In genomic region chr10:44968887-44969400, GRCh38 we compare ENCODE assay signal across 1 cellular context.
A peak's percentile ranks its signal among the peaks of the same experiment; 100 is the strongest.
TF ChIP-seq lines count a peak whose summit lies in the region.

No MANE protein-coding gene starts in this region.

TF ChIP-seq in HEK293, 187 proteins besides CTCF, POLR2A, EP300 and RAD21 (continued from another document):
- TF ChIP-seq GLIS2 (tag by site-specific recombination; IDR thresholded peaks at IDR 0.05) (no peak), PRDM4 (tag by site-specific recombination; IDR thresholded peaks at IDR 0.05) (no peak), ZNF211 (tag by site-specific recombination; IDR thresholded peaks at IDR 0.05; ENCODE audit: low read depth) (no peak), ZNF48 (tag by site-specific recombination; IDR thresholded peaks at IDR 0.05) (0 out of 2 replicates have a peak, but pooled peaks have one; percentile 67), INSM2 (tag by site-specific recombination; IDR thresholded peaks at IDR 0.05) (no peak), ZNF529 (tag by site-specific recombination; IDR thresholded peaks at IDR 0.05; ENCODE audit: insufficient replicate concordance) (no peak), ZNF404 (tag by site-specific recombination; IDR thresholded peaks at IDR 0.05) (no peak), ZNF664 (tag by site-specific recombination; IDR thresholded peaks at IDR 0.05) (no peak), ZSCAN4 (tag by site-specific recombination; IDR thresholded peaks at IDR 0.05) (peak; percentile 89), AEBP2 (tag by site-specific recombination; IDR thresholded peaks at IDR 0.05; ENCODE audit: borderline replicate concordance) (no peak), ZNF114 (tag by site-specific recombination; IDR thresholded peaks at IDR 0.05) (no peak), ZNF398 (tag by site-specific recombination; IDR thresholded peaks at IDR 0.05) (no peak)
TF ChIP-seq in HEK293: peak in this region for 6.
